Comparison of ENCODE assay signal across 8 cellular contexts in the genomic region with DNA sequence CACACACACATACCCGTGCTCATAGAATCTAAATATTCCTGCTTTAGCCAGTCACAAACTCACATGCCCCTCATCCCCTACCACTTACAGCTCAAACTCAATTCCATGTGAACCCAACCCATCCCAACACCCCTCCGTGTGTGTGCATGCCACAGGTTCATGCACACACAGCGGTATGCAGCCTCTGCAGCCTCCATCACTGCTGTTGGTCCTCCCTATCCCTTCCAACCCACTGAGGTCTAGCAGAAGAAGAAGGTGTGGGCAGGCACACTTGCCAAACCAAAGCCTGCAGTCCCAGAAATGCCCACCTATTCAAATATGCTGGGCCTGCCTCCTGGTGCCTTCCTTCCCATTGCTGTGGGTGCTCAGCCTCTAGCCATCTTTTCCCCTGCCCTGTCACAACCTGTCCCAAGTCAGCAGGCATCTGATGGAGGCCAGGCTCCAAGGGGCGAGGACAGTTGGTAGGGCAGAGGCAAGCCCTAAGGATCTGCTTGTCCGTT. TPM values are rescaled to one million over a fixed set of nuclear protein-coding genes. Genes with fewer than 3 reads are reported as not detected.
DNase-seq lines count a peak whose midpoint lies in the region; ATAC-seq and TF ChIP-seq lines count a peak whose summit lies in the region.

No MANE protein-coding gene starts in this region.

- no peaks in the 10 kb centered on the region for H3K27me3 ChIP-seq in foreskin keratinocyte

- no peak for ATAC-seq in activated CD4-positive, alpha-beta T cell treated with anti-CD3 and anti-CD28 coated beads for 36 hours
- ATAC-seq in foreskin keratinocyte = no peak
- ATAC-seq in stimulated activated naive CD8-positive, alpha-beta T cell treated with anti-CD3 and anti-CD28 coated beads, Interleukin-15, amount 100 ng/mL, for 72 hours = peak; percentile 2
- ATAC-seq in HG02588 (IDR thresholded peaks at IDR 0.05; ENCODE audit: unreplicated experiment) = no peak

- peaks cover 69% of the 10 kb centered on the region for H3K4me1 ChIP-seq in OCI-LY7 (ENCODE audit: insufficient read depth, low read length, poor library complexity, severe bottlenecking)
- peaks cover 40% of the 10 kb centered on the region for H3K4me1 ChIP-seq in foreskin keratinocyte

- peaks cover 82% of the 10 kb centered on the region for H3K36me3 Mint-ChIP-seq in activated CD4-positive, alpha-beta T cell treated with anti-CD3 and anti-CD28 coated beads for 36 hours (ENCODE audit: low read depth)

- intact Hi-C loops in activated CD4-positive, alpha-beta T cell treated with anti-CD3 and anti-CD28 coated beads for 36 hours (cut with DNase I, micrococcal nuclease) = loop anchor here (1.0 to 5.0 kb wide), 3 partner anchors 8 to 240 kb away; a partner anchor contains a TSS
- intact Hi-C loops in OCI-LY7 (cut with micrococcal nuclease; ENCODE audit: unreplicated experiment) = loop anchor here (1.0 kb wide), 1 partner anchor 26 kb away; a partner anchor contains a TSS

- TF ChIP-seq CTCF in OCI-LY7 (conservative IDR thresholded peaks at IDR 0.05; ENCODE audit: low read length) (no peak), foreskin keratinocyte (conservative IDR thresholded peaks at IDR 0.05) (no peak)

- no TSS peak for BruUV-seq in OCI-LY7 (replicated peaks; lab: Mats Ljungman, UMichigan)

- H3K27me3 Mint-ChIP-seq in activated CD4-positive, alpha-beta T cell treated with anti-CD3 and anti-CD28 coated beads for 36 hours = no peaks in the 10 kb centered on the region
- no peaks in the 10 kb centered on the region for H3K27me3 Mint-ChIP-seq in stimulated activated naive CD8-positive, alpha-beta T cell treated with anti-CD3 and anti-CD28 coated beads, Interleukin-15, amount 100 ng/mL, for 72 hours

- peak overlapping the region; percentile 92 for H3K27ac Mint-ChIP-seq in activated CD4-positive, alpha-beta T cell treated with anti-CD3 and anti-CD28 coated beads for 36 hours
- peak overlapping the region; percentile 98 for H3K27ac Mint-ChIP-seq in stimulated activated naive CD8-positive, alpha-beta T cell treated with anti-CD3 and anti-CD28 coated beads, Interleukin-15, amount 100 ng/mL, for 72 hours

- no peaks in the 10 kb centered on the region for H3K9me3 Mint-ChIP-seq in activated CD4-positive, alpha-beta T cell treated with anti-CD3 and anti-CD28 coated beads for 36 hours (ENCODE audit: low read depth)
- H3K9me3 Mint-ChIP-seq in stimulated activated naive CD8-positive, alpha-beta T cell treated with anti-CD3 and anti-CD28 coated beads, Interleukin-15, amount 100 ng/mL, for 72 hours = no peaks in the 10 kb centered on the region

- CTCF ChIA-PET in activated CD4-positive, alpha-beta T cell treated with anti-CD3 and anti-CD28 coated beads for 36 hours (lab: Charles Lee) = interaction anchor here (1.0 to 2.3 kb wide), 4 partner anchors 10 to 141 kb away, joined by 6 to 12 read pairs (median 8); no protein-coding TSS in a partner anchor
- CTCF ChIA-PET in OCI-LY7 (lab: Charles Lee; ENCODE audit: unreplicated experiment) = no interaction called here

- peaks cover 10% of the 10 kb centered on the region; the same call in 1 of the 2 replicates for H4K20me1 ChIP-seq in OCI-LY7 (ENCODE audit: insufficient read depth, low read length)

- peaks cover 46% of the 10 kb centered on the region; the same call in 1 of the 2 replicates for H3K79me2 ChIP-seq in OCI-LY7 (ENCODE audit: insufficient read depth, low read depth, low read length)

- peaks cover 77% of the 10 kb centered on the region for H3K4me1 Mint-ChIP-seq in activated CD4-positive, alpha-beta T cell treated with anti-CD3 and anti-CD28 coated beads for 36 hours
- peaks cover 97% of the 10 kb centered on the region for H3K4me1 Mint-ChIP-seq in stimulated activated naive CD8-positive, alpha-beta T cell treated with anti-CD3 and anti-CD28 coated beads, Interleukin-15, amount 100 ng/mL, for 72 hours

- H3K36me3 ChIP-seq in OCI-LY7 (ENCODE audit: insufficient read depth, low read length) = peaks cover 87% of the 10 kb centered on the region

- no peaks in the 10 kb centered on the region for H3K9me2 ChIP-seq in OCI-LY7 (ENCODE audit: insufficient read depth, low read length)

- H3K4me2 ChIP-seq in OCI-LY7 (ENCODE audit: low read length) = peak overlapping the region; percentile 70

- DNase-seq in activated CD4-positive, alpha-beta T cell treated with anti-CD3 and anti-CD28 coated beads for 36 hours = no peak
- no peak for DNase-seq in activated CD4-positive, alpha-beta T cell treated with anti-CD3 and anti-CD28 coated beads, Interleukin-2, amount 50 U/mL, for 1 hour
- no peak for DNase-seq in OCI-LY7 (ENCODE audit: low spot score)
- DNase-seq in foreskin keratinocyte = no peak
- DNase-seq in stimulated activated naive CD8-positive, alpha-beta T cell treated with anti-CD3 and anti-CD28 coated beads, Interleukin-15, amount 100 ng/mL, for 72 hours = no peak
- no peak for DNase-seq in kidney tubule cell (ENCODE audit: low spot score)
- DNase-seq in NAMALWA (ENCODE audit: low spot score) = no peak

- H3K27ac ChIP-seq in OCI-LY7 (ENCODE audit: low read depth, low read length, poor library complexity, severe bottlenecking) = peak overlapping the region; percentile 91
- H3K27ac ChIP-seq in foreskin keratinocyte = peak overlapping the region; percentile 67

- POLR2A ChIA-PET in activated CD4-positive, alpha-beta T cell treated with anti-CD3 and anti-CD28 coated beads for 36 hours (lab: Charles Lee) = interaction anchor here (0.8 to 1.0 kb wide), 2 partner anchors 31 to 166 kb away, joined by 3 to 4 read pairs; a partner anchor contains a TSS
- POLR2A ChIA-PET in OCI-LY7 (lab: Charles Lee) = interaction anchor here (0.6 to 1.4 kb wide), 6 partner anchors 10 to 218 kb away, joined by 3 to 6 read pairs (median 4); no protein-coding TSS in a partner anchor

- H3K4me3 Mint-ChIP-seq in activated CD4-positive, alpha-beta T cell treated with anti-CD3 and anti-CD28 coated beads for 36 hours = peak overlapping the region; percentile 62
- peak overlapping the region; percentile 82 to 85 for H3K4me3 Mint-ChIP-seq in stimulated activated naive CD8-positive, alpha-beta T cell treated with anti-CD3 and anti-CD28 coated beads, Interleukin-15, amount 100 ng/mL, for 72 hours

- peak overlapping the region; percentile 41 for H3K4me3 ChIP-seq in OCI-LY7 (ENCODE audit: low read depth, low read length, poor library complexity, severe bottlenecking)

- H3K9me3 ChIP-seq in OCI-LY7 (ENCODE audit: low read length) = no peaks in the 10 kb centered on the region

- no peak overlapping the region for H2AFZ ChIP-seq in OCI-LY7 (ENCODE audit: low read length)

RNA-seq across cellular contexts. Expression of a gene that starts 26.2 kb away (rescaled TPM):
- total RNA-seq in activated CD4-positive, alpha-beta T cell treated with anti-CD3 and anti-CD28 coated beads for 36 hours = 100 to 1,000 TPM; 115 to 125 TPM
- total RNA-seq in OCI-LY7 (2014; rRNA removed; shearing (Covaris generic)) = 45.7 and 66.6 TPM in 2 replicates
- total RNA-seq in OCI-LY7 (2022) = 78.9 and 93.4 TPM in 2 replicates
- 204 and 209 TPM in 2 replicates for total RNA-seq in foreskin keratinocyte
- 178 and 182 TPM in 2 replicates for polyA plus RNA-seq in foreskin keratinocyte
